Comparison of ENCODE assay signal across 13 cellular contexts in the genomic region with DNA sequence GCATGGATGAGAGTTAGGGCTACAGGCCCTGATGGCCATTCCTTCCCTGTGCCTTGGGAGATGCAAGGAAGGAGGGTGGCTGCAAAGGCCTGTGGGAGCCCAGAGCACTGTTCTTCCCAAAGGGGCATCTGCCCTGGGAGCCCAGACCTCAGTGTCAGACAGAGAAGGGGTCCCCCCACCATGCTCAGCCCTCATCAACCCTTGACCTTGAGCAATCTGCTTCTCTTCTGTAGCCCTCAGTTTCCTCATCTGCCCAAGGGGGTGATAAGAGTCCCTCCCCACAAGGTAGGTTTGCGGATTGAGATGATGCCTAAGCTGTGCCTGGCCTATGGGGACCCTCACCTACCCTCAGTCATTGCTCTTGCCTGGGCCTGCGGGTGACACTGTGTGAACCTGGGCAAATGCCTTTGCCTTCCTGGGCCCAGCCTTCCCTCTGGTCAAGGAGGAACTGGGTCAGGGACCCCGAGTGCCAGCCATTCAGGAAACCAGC. TPM values are rescaled to one million over a fixed set of nuclear protein-coding genes. Genes with fewer than 3 reads are reported as not detected.
DNase-seq lines count a peak whose midpoint lies in the region; ATAC-seq and TF ChIP-seq lines count a peak whose summit lies in the region.
"Had no signal": no experiment of that assay in that cellular context is flagged by ENCODE, and none has a peak within 500 bp of the region (broad histone marks: within the 10 kb centered on the region; RNA-seq: fewer than 3 reads in every experiment).

No MANE protein-coding gene starts in this region.

- H3K4me2 ChIP-seq in hepatocyte = no peak overlapping the region

- no peaks in the 10 kb centered on the region for H3K9me2 ChIP-seq in hepatocyte (replicated peaks; ENCODE audit: insufficient read depth)

- H3K9me3 ChIP-seq in hepatocyte (ENCODE audit: low read depth) = no peaks in the 10 kb centered on the region
- H3K9me3 ChIP-seq: gastrocnemius medialis had no signal

- intact Hi-C loops in activated CD8-positive, alpha-beta T cell treated with anti-CD3 and anti-CD28 coated beads for 36 hours (cut with micrococcal nuclease) = loop anchor here (5.0 kb wide), 1 partner anchor 48 kb away; a partner anchor contains a TSS

- H3K4me1 Mint-ChIP-seq in activated CD8-positive, alpha-beta T cell treated with anti-CD3 and anti-CD28 coated beads for 36 hours (ENCODE audit: low read depth) = peaks cover 8% of the 10 kb centered on the region
- H3K4me1 Mint-ChIP-seq in activated CD8-positive, alpha-beta T cell treated with anti-CD3 and anti-CD28 coated beads, Interleukin-2, amount 10 ng/mL, durations not matched to agents 7 days and 5 days (ENCODE audit: low read depth) = peaks cover 9% of the 10 kb centered on the region
- H3K4me1 Mint-ChIP-seq in stimulated activated naive CD8-positive, alpha-beta T cell treated with anti-CD3 and anti-CD28 coated beads, Interleukin-15, amount 100 ng/mL, for 72 hours = peaks cover 36% of the 10 kb centered on the region
- no peaks in the 10 kb centered on the region for H3K4me1 Mint-ChIP-seq in glutamatergic neuron (ENCODE audit: low read depth, unreplicated experiment)

- H3K36me3 Mint-ChIP-seq in activated CD8-positive, alpha-beta T cell treated with anti-CD3 and anti-CD28 coated beads for 36 hours (ENCODE audit: low read depth) = no peaks in the 10 kb centered on the region
- no peaks in the 10 kb centered on the region for H3K36me3 Mint-ChIP-seq in activated CD8-positive, alpha-beta T cell treated with anti-CD3 and anti-CD28 coated beads, Interleukin-2, amount 10 ng/mL, durations not matched to agents 7 days and 5 days (ENCODE audit: low read depth)
- H3K36me3 Mint-ChIP-seq in glutamatergic neuron (ENCODE audit: unreplicated experiment) = no peaks in the 10 kb centered on the region

- POLR2A ChIA-PET in activated CD8-positive, alpha-beta T cell treated with anti-CD3 and anti-CD28 coated beads for 36 hours (lab: Charles Lee) = no interaction called here
- POLR2A ChIA-PET in activated CD8-positive, alpha-beta T cell treated with anti-CD3 and anti-CD28 coated beads, Interleukin-2, amount 10 ng/mL, durations not matched to agents 7 days and 5 days (lab: Charles Lee) = no interaction called here

- H3K27me3 ChIP-seq in hepatocyte = no peaks in the 10 kb centered on the region
- H3K27me3 ChIP-seq: gastrocnemius medialis had no signal

- DNase-seq in activated CD8-positive, alpha-beta T cell treated with anti-CD3 and anti-CD28 coated beads for 36 hours = no peak
- DNase-seq in activated CD8-positive, alpha-beta T cell treated with anti-CD3 and anti-CD28 coated beads, Interleukin-2, amount 10 ng/mL, durations not matched to agents 7 days and 5 days = no peak
- no peak for DNase-seq in stimulated activated naive CD8-positive, alpha-beta T cell treated with anti-CD3 and anti-CD28 coated beads, Interleukin-15, amount 100 ng/mL, for 72 hours
- DNase-seq in hepatocyte (ENCODE audit: low spot score) (no peak), glutamatergic neuron (no peak)
- no peak for DNase-seq in stimulated activated CD4-positive, alpha-beta T cell treated with anti-CD3 and anti-CD28 coated beads, Interleukin-2, amount 100 ng/mL, for 48 hours
- DNase-seq: gastrocnemius medialis, NCI-H2171 had no signal

- WGBS in hepatocyte (ENCODE audit: low lambda C conversion rate, missing lambda C conversion rate) = 94% methylated on average over 3 of the region's 3 CpGs

- no peaks in the 10 kb centered on the region for H3K36me3 ChIP-seq in hepatocyte (replicated peaks; ENCODE audit: insufficient read depth, low read depth)
- H3K36me3 ChIP-seq: gastrocnemius medialis had no signal

- no peak overlapping the region for H3K27ac ChIP-seq in hepatocyte
- H3K27ac ChIP-seq: gastrocnemius medialis had no signal

- H3K9me3 Mint-ChIP-seq in activated CD8-positive, alpha-beta T cell treated with anti-CD3 and anti-CD28 coated beads for 36 hours = no peaks in the 10 kb centered on the region
- no peaks in the 10 kb centered on the region for H3K9me3 Mint-ChIP-seq in activated CD8-positive, alpha-beta T cell treated with anti-CD3 and anti-CD28 coated beads, Interleukin-2, amount 10 ng/mL, durations not matched to agents 7 days and 5 days (ENCODE audit: insufficient read depth)
- H3K9me3 Mint-ChIP-seq in stimulated activated naive CD8-positive, alpha-beta T cell treated with anti-CD3 and anti-CD28 coated beads, Interleukin-15, amount 100 ng/mL, for 72 hours = no peaks in the 10 kb centered on the region
- peaks cover 2% of the 10 kb centered on the region for H3K9me3 Mint-ChIP-seq in glutamatergic neuron (ENCODE audit: unreplicated experiment)

- H3K4me3 ChIP-seq in hepatocyte = no peak overlapping the region
- H3K4me3 ChIP-seq: gastrocnemius medialis had no signal

- H3K79me2 ChIP-seq in hepatocyte = no peaks in the 10 kb centered on the region

- no peak for TF ChIP-seq CTCF in activated CD8-positive, alpha-beta T cell treated with anti-CD3 and anti-CD28 coated beads for 36 hours (IDR thresholded peaks at IDR 0.05)
- TF ChIP-seq CTCF in hepatocyte (IDR thresholded peaks at IDR 0.05; ENCODE audit: poor library complexity) = no peak
- TF ChIP-seq CTCF in glutamatergic neuron (IDR thresholded peaks at IDR 0.05; ENCODE audit: partially characterized antibody, unreplicated experiment) = no peak

- no peak overlapping the region for H3K4me3 Mint-ChIP-seq in activated CD8-positive, alpha-beta T cell treated with anti-CD3 and anti-CD28 coated beads for 36 hours
- H3K4me3 Mint-ChIP-seq in activated CD8-positive, alpha-beta T cell treated with anti-CD3 and anti-CD28 coated beads, Interleukin-2, amount 10 ng/mL, durations not matched to agents 7 days and 5 days = no peak overlapping the region
- peak overlapping the region in 1 of 2 donors; percentile 41 for H3K4me3 Mint-ChIP-seq in stimulated activated naive CD8-positive, alpha-beta T cell treated with anti-CD3 and anti-CD28 coated beads, Interleukin-15, amount 100 ng/mL, for 72 hours
- no peak overlapping the region for H3K4me3 Mint-ChIP-seq in glutamatergic neuron (ENCODE audit: unreplicated experiment)

- H3K4me1 ChIP-seq in hepatocyte (ENCODE audit: insufficient read depth) = no peaks in the 10 kb centered on the region
- H3K4me1 ChIP-seq: gastrocnemius medialis had no signal

- peak; percentile 19 for ATAC-seq in activated CD8-positive, alpha-beta T cell treated with anti-CD3 and anti-CD28 coated beads for 36 hours
- ATAC-seq in activated CD8-positive, alpha-beta T cell treated with anti-CD3 and anti-CD28 coated beads, Interleukin-2, amount 10 ng/mL, durations not matched to agents 7 days and 5 days = no peak
- ATAC-seq in HG02798 (IDR thresholded peaks at IDR 0.05; ENCODE audit: poor library complexity, unreplicated experiment) (peak; percentile 26), HG03565 (IDR thresholded peaks at IDR 0.05; ENCODE audit: unreplicated experiment) (peak; percentile 20)
- ATAC-seq in stimulated activated naive CD8-positive, alpha-beta T cell treated with anti-CD3 and anti-CD28 coated beads, Interleukin-15, amount 100 ng/mL, for 72 hours = peak; percentile 16
- ATAC-seq: gastrocnemius medialis had no signal

- H3K27me3 Mint-ChIP-seq in activated CD8-positive, alpha-beta T cell treated with anti-CD3 and anti-CD28 coated beads for 36 hours = no peaks in the 10 kb centered on the region
- peaks cover 8% of the 10 kb centered on the region for H3K27me3 Mint-ChIP-seq in activated CD8-positive, alpha-beta T cell treated with anti-CD3 and anti-CD28 coated beads, Interleukin-2, amount 10 ng/mL, durations not matched to agents 7 days and 5 days (ENCODE audit: low read depth)
- peaks cover 20% of the 10 kb centered on the region for H3K27me3 Mint-ChIP-seq in stimulated activated naive CD8-positive, alpha-beta T cell treated with anti-CD3 and anti-CD28 coated beads, Interleukin-15, amount 100 ng/mL, for 72 hours
- peaks cover 5% of the 10 kb centered on the region for H3K27me3 Mint-ChIP-seq in glutamatergic neuron (ENCODE audit: unreplicated experiment)

- H3K27ac Mint-ChIP-seq in activated CD8-positive, alpha-beta T cell treated with anti-CD3 and anti-CD28 coated beads for 36 hours = no peak overlapping the region
- H3K27ac Mint-ChIP-seq in activated CD8-positive, alpha-beta T cell treated with anti-CD3 and anti-CD28 coated beads, Interleukin-2, amount 10 ng/mL, durations not matched to agents 7 days and 5 days = no peak overlapping the region
- H3K27ac Mint-ChIP-seq in stimulated activated naive CD8-positive, alpha-beta T cell treated with anti-CD3 and anti-CD28 coated beads, Interleukin-15, amount 100 ng/mL, for 72 hours = peak overlapping the region in 1 of 2 donors; percentile 90
- H3K27ac Mint-ChIP-seq in glutamatergic neuron (ENCODE audit: unreplicated experiment) = no peak overlapping the region

- CTCF ChIA-PET in activated CD8-positive, alpha-beta T cell treated with anti-CD3 and anti-CD28 coated beads for 36 hours (lab: Charles Lee) = interaction anchor here (0.8 to 2.7 kb wide), 4 partner anchors 9 to 51 kb away, joined by 3 to 9 read pairs (median 4); no protein-coding TSS in a partner anchor
- CTCF ChIA-PET in activated CD8-positive, alpha-beta T cell treated with anti-CD3 and anti-CD28 coated beads, Interleukin-2, amount 10 ng/mL, durations not matched to agents 7 days and 5 days (lab: Charles Lee) = interaction anchor here (0.8 to 1.9 kb wide), 7 partner anchors 18 to 87 kb away, joined by 3 to 5 read pairs (median 4); no protein-coding TSS in a partner anchor

- no peak overlapping the region for H2AFZ ChIP-seq in hepatocyte

- H4K20me1 ChIP-seq in hepatocyte (ENCODE audit: insufficient read depth, poor library complexity, severe bottlenecking) = no peaks in the 10 kb centered on the region

RNA-seq across cellular contexts. Expression of a gene that starts 47.5 kb away (rescaled TPM):
- not detected for total RNA-seq in activated CD8-positive, alpha-beta T cell treated with anti-CD3 and anti-CD28 coated beads for 36 hours
- not detected for total RNA-seq in activated CD8-positive, alpha-beta T cell treated with anti-CD3 and anti-CD28 coated beads, Interleukin-2, amount 10 ng/mL, durations not matched to agents 7 days and 5 days
- total RNA-seq in hepatocyte = not detected in 2 replicates
- polyA plus RNA-seq in hepatocyte = not detected in 2 replicates
- not detected for total RNA-seq in glutamatergic neuron (ENCODE audit: unreplicated experiment)
- total RNA-seq: A673, mesenteric fat pad, SK-MEL-5 had no signal
